Comparison of ENCODE assay signal across 24 cellular contexts in genomic region chr11:77642228-77642627, GRCh38.
"Had no signal": no experiment of that assay in that cellular context is flagged by ENCODE, and none has a peak within 500 bp of the region (broad histone marks: within the 10 kb centered on the region; RNA-seq: fewer than 3 reads in every experiment).

No MANE protein-coding gene starts in this region.

- H3K36me3 ChIP-seq: cardiac muscle cell, esophagus squamous epithelium, prostate gland, suprapubic skin, upper lobe of left lung had no signal

- H3K27me3 ChIP-seq: cardiac muscle cell, hepatocyte, suprapubic skin, upper lobe of left lung had no signal

- H2AFZ ChIP-seq: hepatocyte had no signal

- H3K4me1 ChIP-seq: prostate gland had no signal

- H3K4me2 ChIP-seq: hepatocyte, smooth muscle cell had no signal

- FAIRE-seq: endothelial cell of umbilical vein, islet of Langerhans, TTC549 had no signal

- DNase-seq: activated CD4-positive, alpha-beta memory T cell treated with anti-CD3 and anti-CD28 coated beads for 36 hours; activated CD4-positive, alpha-beta T cell treated with anti-CD3 and anti-CD28 coated beads for 36 hours; activated naive CD4-positive, alpha-beta T cell; activated naive CD8-positive, alpha-beta T cell treated with anti-CD3 and anti-CD28 coated beads, Interleukin-2, amount 10 ng/mL, durations not matched to agents 7 days and 5 days; activated T-cell treated with anti-CD3 and anti-CD28 coated beads for 4 hours; amygdala; dermis blood vessel endothelial cell; effector memory CD4-positive, alpha-beta T cell; esophagus squamous epithelium; left colon; nephron progenitor cell; right cardiac atrium; stimulated activated CD4-positive, alpha-beta T cell treated with anti-CD3 and anti-CD28 coated beads, Interleukin-4, amount 100 ng/mL, for 1 hour; stimulated activated naive CD8-positive, alpha-beta T cell treated with anti-CD3 and anti-CD28 coated beads, Interleukin-15, amount 100 ng/mL, for 72 hours; upper lobe of left lung had no signal

- H3K4me3 ChIP-seq: cardiac muscle cell, esophagus squamous epithelium, hepatocyte, prostate gland, smooth muscle cell, suprapubic skin, upper lobe of left lung had no signal

- H3K27ac ChIP-seq: cardiac muscle cell, hepatocyte, prostate gland, suprapubic skin, upper lobe of left lung had no signal

- H3K9me3 ChIP-seq: esophagus squamous epithelium, prostate gland, suprapubic skin, upper lobe of left lung had no signal

- ATAC-seq: activated CD4-positive, alpha-beta T cell treated with anti-CD3 and anti-CD28 coated beads for 36 hours; left colon; right cardiac atrium; stimulated activated naive CD8-positive, alpha-beta T cell treated with anti-CD3 and anti-CD28 coated beads, Interleukin-15, amount 100 ng/mL, for 72 hours; WTC11 had no signal
